21 cellular contexts compared by ENCODE assay signal in the genomic region with DNA sequence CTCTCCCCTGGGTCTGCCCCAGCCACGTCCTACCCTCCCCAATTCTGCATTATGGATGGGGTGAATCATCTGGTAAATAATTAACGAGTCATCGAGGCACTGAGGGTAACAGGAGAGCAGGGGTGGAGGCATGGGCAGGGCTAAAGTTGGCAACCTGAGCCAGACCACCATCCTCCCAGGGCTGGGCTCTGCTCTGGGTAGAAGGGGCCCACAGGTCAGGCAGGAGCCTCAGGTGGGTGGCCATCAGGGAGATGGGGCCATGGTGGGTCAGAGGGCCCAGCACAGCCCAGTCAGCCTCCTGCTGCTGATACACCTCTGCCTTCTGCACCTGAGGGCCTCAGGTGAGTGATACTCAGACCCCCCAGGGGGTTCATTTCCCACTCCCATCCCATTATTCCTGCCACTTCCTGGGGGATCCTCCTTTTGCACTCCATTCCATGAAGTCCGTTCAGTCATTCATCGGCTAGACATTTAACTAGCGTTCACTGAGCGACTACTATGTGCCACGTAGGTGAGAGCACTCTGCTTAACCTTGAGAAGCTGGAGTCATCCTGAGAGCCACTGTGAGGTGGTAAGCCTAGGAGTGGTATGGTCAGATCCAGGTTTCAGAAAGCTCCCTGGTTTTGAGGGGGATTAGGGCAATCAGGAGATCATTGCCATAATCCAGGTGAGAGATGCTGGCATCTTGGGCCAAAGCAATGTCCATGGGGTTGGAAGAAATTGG. TPM values are rescaled to one million over a fixed set of nuclear protein-coding genes. Genes with fewer than 3 reads are reported as not detected.
A peak's percentile ranks its signal among the peaks of the same experiment; 100 is the strongest.
DNase-seq lines count a peak whose midpoint lies in the region; ATAC-seq, FAIRE-seq and TF ChIP-seq lines count a peak whose summit lies in the region.
"Had no signal": no experiment of that assay in that cellular context is flagged by ENCODE, and none has a peak within 500 bp of the region (broad histone marks: within the 10 kb centered on the region; RNA-seq: fewer than 3 reads in every experiment).

A gene (plus strand): TSS at position 248 of the 724 bp plus-strand sequence. CDS start 12 bp downstream, at position 260.

- no peaks in the 10 kb centered on the region for H4K20me1 ChIP-seq in HCT116 (ENCODE audit: insufficient read depth)

- H3K36me3 ChIP-seq in HCT116 (ENCODE audit: control insufficient read depth in 1 of 2, insufficient read depth in 2 of 2, low read length in 2 of 2) (no peaks in the 10 kb centered on the region), left lung (no peaks in the 10 kb centered on the region)
- H3K36me3 ChIP-seq: MG63 had no signal

- no peak for TF ChIP-seq RAD21 in HCT116 (IDR thresholded peaks at IDR 0.05; ENCODE audit: low read depth)

- BruUV-seq in HCT116 (replicated peaks; lab: Mats Ljungman, UMichigan): no TSS peak

- ATAC-seq in HCT116 (no peak), left lung (peak; percentile 7), HG03521 (IDR thresholded peaks at IDR 0.05; ENCODE audit: unreplicated experiment) (no peak)

- H3K9me3 ChIP-seq in HCT116 (ENCODE audit: control insufficient read depth in 1 of 2, insufficient read depth in 1 of 2, low read depth in 1 of 2, low read length in 2 of 2) (no peaks in the 10 kb centered on the region), left lung (no peaks in the 10 kb centered on the region)
- H3K9me3 ChIP-seq: MG63 had no signal

- CTCF ChIA-PET in HCT116 (lab: Charles Lee): interaction anchor here (0.9 kb wide), 1 partner anchor 10 kb away, joined by 3 read pairs; no protein-coding TSS in a partner anchor

- H3K27me3 ChIP-seq in HCT116 (ENCODE audit: insufficient read depth, low read length): no peaks in the 10 kb centered on the region
- H3K27me3 ChIP-seq in left lung: no peaks in the 10 kb centered on the region
- H3K27me3 ChIP-seq: MG63 had no signal

- peaks cover 7 to 16% of the 10 kb centered on the region in 2 experiments for H3K4me1 ChIP-seq in HCT116 (ENCODE audit: control insufficient read depth in 1 of 2, insufficient read depth in 2 of 2, low read length in 2 of 2)
- no peaks in the 10 kb centered on the region for H3K4me1 ChIP-seq in left lung

- in situ Hi-C loops in Caki2 (cut with HindIII; ENCODE audit: low pct_unique_long_range_greater_than_20kb, low sequenced_read_pairs): no loop called here

- peaks cover 30% of the 10 kb centered on the region for H3K4me1 Mint-ChIP-seq in type B pancreatic cell (ENCODE audit: unreplicated experiment)

- H3K4me3 Mint-ChIP-seq in type B pancreatic cell: no peak within 1 kb of the TSS

- no peaks in the 10 kb centered on the region for H3K9me3 Mint-ChIP-seq in type B pancreatic cell

- no peak within 1 kb of the TSS for H3K9ac ChIP-seq in HCT116 (ENCODE audit: low read length)
- H3K9ac ChIP-seq: GM23248, KMS-11 had no signal

- FAIRE-seq in HTR-8/SVneo (lab: Jason Lieb, UNC): no peak
- FAIRE-seq: GM12892, GM19239 had no signal

- no peak for TF ChIP-seq CTCF in HCT116 (IDR thresholded peaks at IDR 0.05 in 2 of 3, conservative IDR thresholded peaks at IDR 0.05 in 1 of 3; ENCODE audit: borderline replicate concordance in 1 of 3, insufficient read depth in 1 of 3, low read depth in 2 of 3, low read length in 2 of 3)
- no peak for TF ChIP-seq CTCF in left lung (IDR thresholded peaks at IDR 0.05)
- TF ChIP-seq CTCF in type B pancreatic cell (conservative IDR thresholded peaks at IDR 0.05): no peak

- POLR2A ChIA-PET in HCT116 (lab: Charles Lee): no interaction called here

- H3K9me2 ChIP-seq in HCT116 (ENCODE audit: insufficient read depth): no peaks in the 10 kb centered on the region

- no peaks in the 10 kb centered on the region for H3K79me2 ChIP-seq in HCT116 (ENCODE audit: insufficient read depth, low read length)

- DNase-seq in Caki2 (ENCODE audit: low read depth): peak; percentile 13
- no peak for DNase-seq in HCT116 (ENCODE audit: low read depth, low spot score)
- DNase-seq in left lung: no peak
- DNase-seq in type B pancreatic cell (ENCODE audit: extremely low spot score, unreplicated experiment): peak; percentile 43
- DNase-seq in NCI-H2227 treated with DMSO at 0.1 percent for 48 hours (lab: John Stamatoyannopoulos, UW): no peak
- no peak for DNase-seq in HTR-8/SVneo (ENCODE audit: insufficient read length, low spot score)
- DNase-seq: C1 segment of cervical spinal cord, COR-L47, DMS79, GM23248, MG63, NCI-H1092 treated with DMSO at 0.1 percent for 48 hours, NCI-H1694, NCI-H2107, NCI-H69, PC-9 had no signal

- TF ChIP-seq POLR2A in HCT116 (IDR thresholded peaks at IDR 0.05; ENCODE audit: borderline replicate concordance, extremely low read depth, insufficient read depth, insufficient read length): no peak

- no peak within 1 kb of the TSS for H2AFZ ChIP-seq in HCT116 (ENCODE audit: low read depth, low read length, poor library complexity, severe bottlenecking)
- H2AFZ ChIP-seq: GM23248, PC-9 had no signal

- RAD21 ChIA-PET in HCT116 (lab: Charles Lee; ENCODE audit: low non-redundant PET in 1 of 2, low total read pairs in 2 of 2, uncharacterized antibody in 2 of 2, unreplicated experiment in 2 of 2): no interaction called here

- no peak within 1 kb of the TSS for H3K4me3 ChIP-seq in HCT116 (replicated peaks in 1 of 2; ENCODE audit: low read depth in 1 of 2, low read length in 2 of 2)
- H3K4me3 ChIP-seq in left lung: no peak within 1 kb of the TSS
- H3K4me3 ChIP-seq: GM23248, MG63, PC-9 had no signal

- H3K27ac ChIP-seq in HCT116 (ENCODE audit: low read depth, low read length) (no peak within 1 kb of the TSS), left lung (no peak within 1 kb of the TSS)
- H3K27ac ChIP-seq: GM23248, KMS-11, PC-9 had no signal

- H3K36me3 Mint-ChIP-seq in type B pancreatic cell: no peaks in the 10 kb centered on the region

- H3K27ac Mint-ChIP-seq in type B pancreatic cell: no peak within 1 kb of the TSS

- H3K4me2 ChIP-seq in HCT116 (ENCODE audit: low read length): peak within 1 kb of the TSS; percentile 36
- H3K4me2 ChIP-seq: KMS-11, PC-9 had no signal

- H3K27me3 Mint-ChIP-seq in type B pancreatic cell: peaks cover 13% of the 10 kb centered on the region

- intact Hi-C loops in HCT116 (cut with micrococcal nuclease) (no loop called here), left lung (cut with DNase I) (no loop called here)

TF ChIP-seq in HCT116, 20 proteins besides CTCF, POLR2A, EP300 and RAD21:
- TF ChIP-seq SP1 (IDR thresholded peaks at IDR 0.05; ENCODE audit: low read depth): no peak; the same call in 1 of the 2 replicates
- TF ChIP-seq FOSL1 (IDR thresholded peaks at IDR 0.05; ENCODE audit: low read depth): peak; percentile 31; the same call in 1 of the 2 replicates

RNA-seq across cellular contexts. Expression of the gene that starts here (rescaled TPM):
- total RNA-seq in Caki2 (2014; rRNA removed; shearing (Covaris generic); ENCODE audit: low replicate concordance): not detected in 2 replicates
- total RNA-seq in HCT116 (2021; ENCODE audit: unreplicated experiment) (not detected), left lung (under 1 TPM in 1 of 2 donors, not detected in 1; 0.21 TPM), type B pancreatic cell (ENCODE audit: low replicate concordance) (0.31 TPM in 1 of 2 replicates, not detected in the other)
- not detected in 2 replicates for polyA plus RNA-seq in HCT116 (2012)
- total RNA-seq: G401, GM23248, PC-9 had no signal
- polyA plus RNA-seq: GM23248 had no signal

Comparison
In these comparisons a context has a peak if more than half of its experiments do, and no peak if none do; other contexts are left out.
1. Peak in DNase-seq in Caki2; RNA of the gene not detected or under 1 TPM.
2. Peak in ATAC-seq in left lung; RNA of the gene not detected or under 1 TPM.
3. Peak in DNase-seq in type B pancreatic cell; RNA of the gene not detected or under 1 TPM.